ENCODE assay signal across 1 cellular context in genomic region chr15:75043509-75044257, GRCh38.
TF ChIP-seq lines count a peak whose summit lies in the region.

No MANE protein-coding gene starts in this region.

TF ChIP-seq in K562, 482 proteins besides CTCF, POLR2A, EP300 and RAD21 (continued from another document and continues in another):
- no peak for TF ChIP-seq ZFP30 (CRISPR knock-in tag; IDR thresholded peaks at IDR 0.05; ENCODE audit: borderline replicate concordance)
- TF ChIP-seq PML (IDR thresholded peaks at IDR 0.05; ENCODE audit: low read length), result peak; percentile 49; the same call in 1 of the 2 replicates
- TF ChIP-seq STAG1 (CRISPR knock-in tag; IDR thresholded peaks at IDR 0.05; ENCODE audit: borderline replicate concordance), result peak; percentile 27; the same call in 1 of the 2 replicates
- no peak for TF ChIP-seq ZNF23 (CRISPR knock-in tag; IDR thresholded peaks at IDR 0.05)
- no peak for TF ChIP-seq GATAD2B (IDR thresholded peaks at IDR 0.05; ENCODE audit: borderline replicate concordance)
- peak; percentile 95; the same call in 1 of the 2 replicates for TF ChIP-seq CBFB (CRISPR knock-in tag; IDR thresholded peaks at IDR 0.05)
- TF ChIP-seq RBM39 (optimal IDR thresholded peaks at IDR 0.05; ENCODE audit: low read depth, low read length), result no peak
- no peak for TF ChIP-seq ZNF263 (CRISPR knock-in tag; IDR thresholded peaks at IDR 0.05; ENCODE audit: borderline replicate concordance)
- TF ChIP-seq TRIM28 (IDR thresholded peaks at IDR 0.05), result no peak
- TF ChIP-seq BACH1 (tag; IDR thresholded peaks at IDR 0.05), result peak; percentile 57; the same call in 1 of the 2 replicates
- no peak for TF ChIP-seq ZZZ3 (IDR thresholded peaks at IDR 0.05)
- TF ChIP-seq ZNF224 (CRISPR knock-in tag; IDR thresholded peaks at IDR 0.05), result no peak
- peak; percentile 40; the same call in 1 of the 2 replicates for TF ChIP-seq PHF8 (IDR thresholded peaks at IDR 0.05; ENCODE audit: borderline replicate concordance, low read length)
- peak; percentile 67 for TF ChIP-seq ZNF431 (CRISPR knock-in tag; IDR thresholded peaks at IDR 0.05)
- TF ChIP-seq EGR1 (conservative IDR thresholded peaks at IDR 0.05), result peak; percentile 42; the same call in 1 of the 2 replicates
- TF ChIP-seq E2F1 (CRISPR knock-in tag; IDR thresholded peaks at IDR 0.05), result peak; percentile 79; the same call in 1 of the 2 replicates
- peak; percentile 84 for TF ChIP-seq JUND (IDR thresholded peaks at IDR 0.05; ENCODE audit: borderline replicate concordance, low read depth, low read length)
- TF ChIP-seq JUND (tag; IDR thresholded peaks at IDR 0.05; ENCODE audit: borderline replicate concordance, low read depth, low read length), result peak; percentile 79; the same call in 2 of the 3 replicates
- TF ChIP-seq MBD1 (CRISPR knock-in tag; IDR thresholded peaks at IDR 0.05), result no peak
- no peak for TF ChIP-seq COPS2 (conservative IDR thresholded peaks at IDR 0.05)
- TF ChIP-seq BCL6 (CRISPR knock-in tag; IDR thresholded peaks at IDR 0.05), result no peak
- 0 out of 4 replicates have a peak, but pooled peaks of 1 of the 2 experiments have one; percentile 42 for TF ChIP-seq FOXA3 (CRISPR knock-in tag; conservative IDR thresholded peaks at IDR 0.05 in 1 of 2, IDR thresholded peaks at IDR 0.05 in 1 of 2)
- TF ChIP-seq CBX1 (IDR thresholded peaks at IDR 0.05; ENCODE audit: low read depth), result 0 out of 2 replicates have a peak, but pooled peaks have one; percentile 48
- no peak for TF ChIP-seq XRCC5 (IDR thresholded peaks at IDR 0.05; ENCODE audit: low read depth, low read length)
- no peak for TF ChIP-seq ZNF518B (CRISPR knock-in tag; IDR thresholded peaks at IDR 0.05)
- 0 out of 2 replicates have a peak, but pooled peaks have one; percentile 63 for TF ChIP-seq BRD4 (IDR thresholded peaks at IDR 0.05)
- TF ChIP-seq IRF9 (tag; IDR thresholded peaks at IDR 0.05), result peak; percentile 70; the same call in 1 of the 2 replicates
- no peak for TF ChIP-seq NR0B1 (IDR thresholded peaks at IDR 0.05; ENCODE audit: partially characterized antibody)
- peak; percentile 92 for TF ChIP-seq USF1 (CRISPR knock-in tag; IDR thresholded peaks at IDR 0.05)
- no peak for TF ChIP-seq TCF15 (CRISPR knock-in tag; IDR thresholded peaks at IDR 0.05)
- TF ChIP-seq ATF7 (IDR thresholded peaks at IDR 0.05), result peak; percentile 85
- TF ChIP-seq FIP1L1 (IDR thresholded peaks at IDR 0.05; ENCODE audit: low read depth, low read length, poor library complexity, severe bottlenecking), result no peak
- no peak for TF ChIP-seq NELFE (IDR thresholded peaks at IDR 0.05; ENCODE audit: insufficient read depth, insufficient read length)
- peak; percentile 96 for TF ChIP-seq MGA (IDR thresholded peaks at IDR 0.05)
- TF ChIP-seq ZNF511 (CRISPR knock-in tag; IDR thresholded peaks at IDR 0.05), result no peak; the same call in 1 of the 2 replicates
